ENCODE assay signal across 10 cellular contexts in genomic region chr20:17612975-17613327, GRCh38. TPM values are rescaled to one million over a fixed set of nuclear protein-coding genes. Genes with fewer than 3 reads are reported as not detected.
DNase-seq lines count a peak whose midpoint lies in the region; ATAC-seq and TF ChIP-seq lines count a peak whose summit lies in the region.
"Had no signal": no experiment of that assay in that cellular context is flagged by ENCODE, and none has a peak within 500 bp of the region (broad histone marks: within the 10 kb centered on the region; RNA-seq: fewer than 3 reads in every experiment).

No MANE protein-coding gene starts in this region.

- TF ChIP-seq POLR2A in heart left ventricle (IDR thresholded peaks at IDR 0.05), result no peak

- H3K9me3 ChIP-seq in heart left ventricle (no peaks in the 10 kb centered on the region), left lung (no peaks in the 10 kb centered on the region)

- H3K4me1 ChIP-seq in heart left ventricle (peaks cover 0 to 80% (median 50%) of the 10 kb centered on the region in 12 donors), left lung (peaks cover 3 to 43% of the 10 kb centered on the region in 2 donors)

- DNase-seq in heart left ventricle (no peak), Right ventricle myocardium superior (no peak), left lung (no peak), type B pancreatic cell (ENCODE audit: extremely low spot score, unreplicated experiment) (no peak), SK-N-DZ (ENCODE audit: low spot score) (no peak), NOMO-1 treated with DMSO at 0.1 percent for 48 hours (lab: John Stamatoyannopoulos, UW; ENCODE audit: unreplicated experiment) (no peak), HUDEP-2 (lab: John Stamatoyannopoulos, UW; ENCODE audit: unreplicated experiment in 76 of 76) (no peak)
- no peak for DNase-seq in activated naive CD8-positive, alpha-beta T cell treated with anti-CD3 and anti-CD28 coated beads for 36 hours
- DNase-seq: stimulated activated naive B cell treated with anti-CD40 and anti-IgM and Interleukin-4, amounts not matched to agents 10 μg/mL and 1 μg/mL and 100 μg/mL, for 72 hours had no signal

- no peaks in the 10 kb centered on the region for H3K27me3 ChIP-seq in heart left ventricle
- H3K27me3 ChIP-seq in left lung, result no peaks in the 10 kb centered on the region

- H3K36me3 ChIP-seq in heart left ventricle (peaks cover 0 to 72% (median 48%) of the 10 kb centered on the region in 9 donors), left lung (peaks cover 0 to 85% of the 10 kb centered on the region in 2 donors)

- no peak for ATAC-seq in heart left ventricle
- no peak for ATAC-seq in Right ventricle myocardium superior (ENCODE audit: poor library complexity)
- no peak for ATAC-seq in left lung

- 81 to 88% (median 87%) methylated on average over 7 of the region's 7 CpGs for WGBS in heart left ventricle, 4 donors

- H3K4me3 ChIP-seq in heart left ventricle, result no peak overlapping the region
- H3K4me3 ChIP-seq in left lung, result no peak overlapping the region

- intact Hi-C loops in heart left ventricle (cut with DNase I) (loop anchor here in 6 of 10 donors (5.0 kb wide), 1 partner anchor 41 kb away; the partner anchor contains the start of gene DSTN (in 6 of the 6)), Right ventricle myocardium superior (cut with DNase I) (loop anchor here (10.0 kb wide), 1 partner anchor 62 kb away; no protein-coding TSS in a partner anchor), left lung (cut with DNase I) (loop anchor here in 1 of 2 donors (10.0 kb wide), 1 partner anchor 78 kb away; the partner anchor contains the start of gene BFSP1)

- H3K27ac Mint-ChIP-seq in activated naive CD8-positive, alpha-beta T cell treated with anti-CD3 and anti-CD28 coated beads for 36 hours, result peak overlapping the region; percentile 84
- H3K27ac Mint-ChIP-seq in type B pancreatic cell, result peak overlapping the region; percentile 92

- H3K9me3 Mint-ChIP-seq in activated naive CD8-positive, alpha-beta T cell treated with anti-CD3 and anti-CD28 coated beads for 36 hours, result no peaks in the 10 kb centered on the region
- no peaks in the 10 kb centered on the region for H3K9me3 Mint-ChIP-seq in type B pancreatic cell
- H3K9me3 Mint-ChIP-seq: stimulated activated naive B cell treated with anti-CD40 and anti-IgM and Interleukin-4, amounts not matched to agents 10 μg/mL and 1 μg/mL and 100 μg/mL, for 72 hours had no signal

- H3K27me3 Mint-ChIP-seq in activated naive CD8-positive, alpha-beta T cell treated with anti-CD3 and anti-CD28 coated beads for 36 hours, result no peaks in the 10 kb centered on the region
- H3K27me3 Mint-ChIP-seq in type B pancreatic cell, result no peaks in the 10 kb centered on the region
- H3K27me3 Mint-ChIP-seq: stimulated activated naive B cell treated with anti-CD40 and anti-IgM and Interleukin-4, amounts not matched to agents 10 μg/mL and 1 μg/mL and 100 μg/mL, for 72 hours had no signal

- no peak overlapping the region for H3K4me3 Mint-ChIP-seq in activated naive CD8-positive, alpha-beta T cell treated with anti-CD3 and anti-CD28 coated beads for 36 hours
- no peak overlapping the region for H3K4me3 Mint-ChIP-seq in type B pancreatic cell
- H3K4me3 Mint-ChIP-seq: stimulated activated naive B cell treated with anti-CD40 and anti-IgM and Interleukin-4, amounts not matched to agents 10 μg/mL and 1 μg/mL and 100 μg/mL, for 72 hours had no signal

- H3K27ac ChIP-seq in heart left ventricle (peak overlapping the region in 10 of 12 donors; percentile 26 to 83 (median 53)), left lung (peak overlapping the region; percentile 51 to 58)
- H3K27ac ChIP-seq: C4-2B had no signal

- no peak for TF ChIP-seq CTCF in heart left ventricle (IDR thresholded peaks at IDR 0.05)
- TF ChIP-seq CTCF in left lung (IDR thresholded peaks at IDR 0.05), result no peak
- TF ChIP-seq CTCF in type B pancreatic cell (conservative IDR thresholded peaks at IDR 0.05), result no peak

- peaks cover 29% of the 10 kb centered on the region for H3K4me1 Mint-ChIP-seq in activated naive CD8-positive, alpha-beta T cell treated with anti-CD3 and anti-CD28 coated beads for 36 hours
- H3K4me1 Mint-ChIP-seq in type B pancreatic cell (ENCODE audit: unreplicated experiment), result peaks cover 9% of the 10 kb centered on the region

- H3K36me3 Mint-ChIP-seq in activated naive CD8-positive, alpha-beta T cell treated with anti-CD3 and anti-CD28 coated beads for 36 hours, result peaks cover 4% of the 10 kb centered on the region
- H3K36me3 Mint-ChIP-seq in type B pancreatic cell, result peaks cover 12% of the 10 kb centered on the region

RNA-seq across cellular contexts. Expression of gene DSTN, which starts 43.1 kb away (rescaled TPM):
- total RNA-seq in heart left ventricle (100 to 1,000 TPM; 447 to 697 (median 546) TPM), Right ventricle myocardium superior (860 TPM), left lung (100 to 1,000 TPM; 504 to 551 TPM), type B pancreatic cell (ENCODE audit: low replicate concordance) (193 and 287 TPM in 2 replicates)
- polyA plus RNA-seq in heart left ventricle, result 100 to 1,000 TPM; 473 to 738 TPM
- total RNA-seq in activated naive CD8-positive, alpha-beta T cell treated with anti-CD3 and anti-CD28 coated beads for 36 hours, result 10 to 100 TPM; 56.7 to 57.5 TPM
- 135 and 162 TPM in 2 replicates for polyA plus RNA-seq in SK-N-DZ (2014; cell fraction: cytosol; rRNA removed)
- 67.2 and 68.3 TPM in 2 replicates for polyA plus RNA-seq in SK-N-DZ (2014; cell fraction: nucleus; rRNA removed)
